In genomic region chr1:11837767-11838348, GRCh38 we compare ENCODE assay signal across 13 cellular contexts. TPM values are rescaled to one million over a fixed set of nuclear protein-coding genes. Genes with fewer than 3 reads are reported as not detected.
DNase-seq lines count a peak whose midpoint lies in the region; ATAC-seq, FAIRE-seq and TF ChIP-seq lines count a peak whose summit lies in the region.
"Had no signal": no experiment of that assay in that cellular context is flagged by ENCODE, and none has a peak within 500 bp of the region (broad histone marks: within the 10 kb centered on the region; RNA-seq: fewer than 3 reads in every experiment).

No MANE protein-coding gene starts in this region.

- no TSS peak for BruUV-seq in HepG2 (replicated peaks; lab: Mats Ljungman, UMichigan)
- no TSS peak for BruUV-seq in PC-3 (replicated peaks; lab: Mats Ljungman, UMichigan)

- DNase-seq in HepG2 (ENCODE audit: low spot score) (no peak), right lobe of liver (no peak), PC-3 (no peak), left colon (no peak), foreskin fibroblast (no peak), Peyer's patch (no peak), mesenchymal stem cell (no peak)
- DNase-seq: SIG-M5 had no signal

- no peak overlapping the region for H3K9ac ChIP-seq in HepG2 (ENCODE audit: insufficient read depth, low read depth, low read length)
- no peak overlapping the region for H3K9ac ChIP-seq in PC-3 (ENCODE audit: low read length)
- H3K9ac ChIP-seq in mesenchymal stem cell (ENCODE audit: low read length) = no peak overlapping the region

- no peak overlapping the region for H2BK12ac ChIP-seq in mesenchymal stem cell (ENCODE audit: low read length in 2 of 2)

- H4K91ac ChIP-seq in mesenchymal stem cell (ENCODE audit: low read length) = no peak overlapping the region

- H3K4me1 ChIP-seq in HepG2 (ENCODE audit: insufficient read depth, low read length) (peaks cover 41% of the 10 kb centered on the region), right lobe of liver (peaks cover 0 to 41% (median 21%) of the 10 kb centered on the region in 4 donors), PC-3 (ENCODE audit: insufficient read depth, low read length) (no peaks in the 10 kb centered on the region), Peyer's patch (peaks cover 0 to 8% (median 0%) of the 10 kb centered on the region in 4 donors), mesenchymal stem cell (ENCODE audit: control insufficient read depth, insufficient read depth, low read depth, low read length) (peaks cover 12% of the 10 kb centered on the region)

- H2AFZ ChIP-seq in HepG2 (ENCODE audit: low read length) (no peak overlapping the region), PC-3 (ENCODE audit: low read length) (no peak overlapping the region), mesenchymal stem cell (ENCODE audit: low read depth, low read length) (no peak overlapping the region)

- H4K8ac ChIP-seq in mesenchymal stem cell (ENCODE audit: low read length) = no peak overlapping the region

- TF ChIP-seq EP300 in HepG2 (IDR thresholded peaks at IDR 0.05; ENCODE audit: low read depth in 2 of 2, low read length in 2 of 2) (no peak), HepG2 (CRISPR knock-in tag; IDR thresholded peaks at IDR 0.05; ENCODE audit: borderline replicate concordance) (no peak)

- H3K79me2 ChIP-seq in HepG2 (ENCODE audit: insufficient read depth, low read length) (no peaks in the 10 kb centered on the region), PC-3 (ENCODE audit: low read length) (no peaks in the 10 kb centered on the region)

- no peak overlapping the region for H3K18ac ChIP-seq in mesenchymal stem cell (ENCODE audit: low read depth in 1 of 2, low read length in 2 of 2)

- H2BK15ac ChIP-seq in mesenchymal stem cell (ENCODE audit: low read depth, poor library complexity, severe bottlenecking) = no peak overlapping the region

- no peak for TF ChIP-seq CTCF in HepG2 (CRISPR knock-in tag; IDR thresholded peaks at IDR 0.05)
- no peak for TF ChIP-seq CTCF in right lobe of liver (IDR thresholded peaks at IDR 0.05)
- no peak for TF ChIP-seq CTCF in PC-3 (conservative IDR thresholded peaks at IDR 0.05; ENCODE audit: low read depth, low read length)
- TF ChIP-seq CTCF in foreskin fibroblast (IDR thresholded peaks at IDR 0.05; ENCODE audit: low read depth, low read length) = no peak
- TF ChIP-seq CTCF in Peyer's patch (IDR thresholded peaks at IDR 0.05) = no peak

- H3F3A ChIP-seq in PC-3 (ENCODE audit: low read length, unreplicated experiment) = no peaks in the 10 kb centered on the region

- POLR2A ChIA-PET in HepG2 (lab: Yijun Ruan, JAX) (interaction anchor here (2.4 kb wide), 1 partner anchor 70 kb away, joined by 9 read pairs; no protein-coding TSS in a partner anchor), PC-3 (lab: Charles Lee; ENCODE audit: unreplicated experiment) (no interaction called here)

- H3K4me3 ChIP-seq in HepG2 (replicated peaks in 1 of 3; ENCODE audit: insufficient read depth in 1 of 3, low read depth in 2 of 3, low read length in 3 of 3) (no peak overlapping the region), right lobe of liver (no peak overlapping the region), PC-3 (ENCODE audit: low read length) (no peak overlapping the region), foreskin fibroblast (ENCODE audit: low read depth in 1 of 2, low read length in 2 of 2) (no peak overlapping the region), Peyer's patch (no peak overlapping the region), mesenchymal stem cell (ENCODE audit: insufficient read depth in 1 of 2, low read depth in 1 of 2, low read length in 2 of 2) (no peak overlapping the region)
- H3K4me3 ChIP-seq: GM12878 had no signal

- H3K9me3 ChIP-seq in HepG2 (ENCODE audit: low read length) (no peaks in the 10 kb centered on the region), right lobe of liver (no peaks in the 10 kb centered on the region), PC-3 (ENCODE audit: low read length) (no peaks in the 10 kb centered on the region), Peyer's patch (no peaks in the 10 kb centered on the region), mesenchymal stem cell (ENCODE audit: control insufficient read depth, low read length) (no peaks in the 10 kb centered on the region)
- H3K9me3 ChIP-seq: BE2C had no signal

- H3K79me1 ChIP-seq in mesenchymal stem cell (replicated peaks; ENCODE audit: low read length, poor library complexity, severe bottlenecking) = peaks cover 22% of the 10 kb centered on the region

- H3K27ac ChIP-seq in HepG2 (ENCODE audit: extremely low read length, insufficient read depth, low read length) (no peak overlapping the region), right lobe of liver (no peak overlapping the region), PC-3 (ENCODE audit: low read length) (no peak overlapping the region), Peyer's patch (no peak overlapping the region), mesenchymal stem cell (ENCODE audit: low read length, poor library complexity, severe bottlenecking) (no peak overlapping the region)

- no peak for TF ChIP-seq RAD21 in HepG2 (CRISPR knock-in tag; IDR thresholded peaks at IDR 0.05)

- intact Hi-C loops in HepG2 (cut with micrococcal nuclease; ENCODE audit: unreplicated experiment) (loop anchor here (2.0 kb wide), 1 partner anchor 129 kb away; no protein-coding TSS in a partner anchor), right lobe of liver (cut with DNase I) (loop anchor here (2.0 to 10.0 kb wide), 3 partner anchors 55 to 129 kb away; no protein-coding TSS in a partner anchor), PC-3 (cut with micrococcal nuclease) (loop anchor here (1.0 kb wide), 1 partner anchor 56 kb away; no protein-coding TSS in a partner anchor), left colon (cut with DNase I, micrococcal nuclease) (loop anchor here in 1 of 2 donors (10.0 kb wide), 2 partner anchors 57 to 127 kb away; no protein-coding TSS in a partner anchor)

- H3K4me2 ChIP-seq in HepG2 (ENCODE audit: low read depth, low read length) (no peak overlapping the region), PC-3 (ENCODE audit: low read length) (no peak overlapping the region), mesenchymal stem cell (ENCODE audit: low read length, poor library complexity, severe bottlenecking) (no peak overlapping the region)

- H2AK5ac ChIP-seq in mesenchymal stem cell (ENCODE audit: low read length, severe bottlenecking) = no peak overlapping the region

- H4K20me1 ChIP-seq in HepG2 (ENCODE audit: insufficient read depth, low read length) (no peaks in the 10 kb centered on the region), PC-3 (ENCODE audit: low read length) (no peaks in the 10 kb centered on the region)

- H3K23ac ChIP-seq in mesenchymal stem cell (ENCODE audit: low read length in 2 of 2) = no peak overlapping the region

- in situ Hi-C loops in HepG2 (cut with HindIII; ENCODE audit: extremely low pct_ligation_motif_present, low pct_unique_long_range_greater_than_20kb) = loop anchor here (10.0 kb wide), 1 partner anchor 127 kb away; no protein-coding TSS in a partner anchor

- peaks cover 46 to 80% of the 10 kb centered on the region in 2 experiments for H3K36me3 ChIP-seq in HepG2 (replicated peaks in 1 of 2; ENCODE audit: control insufficient read depth in 1 of 2, insufficient read depth in 2 of 2, low read length in 2 of 2)
- peaks cover 2 to 70% (median 28%) of the 10 kb centered on the region in 4 donors for H3K36me3 ChIP-seq in right lobe of liver
- peaks cover 10% of the 10 kb centered on the region for H3K36me3 ChIP-seq in PC-3 (ENCODE audit: low read depth, low read length)
- peaks cover 0 to 98% (median 3%) of the 10 kb centered on the region in 3 donors for H3K36me3 ChIP-seq in Peyer's patch
- H3K36me3 ChIP-seq in mesenchymal stem cell (ENCODE audit: control insufficient read depth in 1 of 2, insufficient read depth in 2 of 2, low read depth in 1 of 2, low read length in 2 of 2) = peaks cover 94 to 100% of the 10 kb centered on the region in 2 experiments

- H3K4ac ChIP-seq in mesenchymal stem cell (ENCODE audit: low read depth in 1 of 2, low read length in 2 of 2) = no peak overlapping the region

- no peak overlapping the region for H3K14ac ChIP-seq in mesenchymal stem cell (ENCODE audit: low read length in 2 of 2)

- TF ChIP-seq POLR2A in HepG2 (IDR thresholded peaks at IDR 0.05; ENCODE audit: insufficient read depth in 1 of 2, low read depth in 2 of 2, low read length in 2 of 2) (0 out of 4 replicates have a peak, but pooled peaks of 1 of the 2 experiments have one; percentile 10), right lobe of liver (IDR thresholded peaks at IDR 0.05) (no peak), Peyer's patch (IDR thresholded peaks at IDR 0.05) (no peak)

- no peaks in the 10 kb centered on the region for H3K9me2 ChIP-seq in PC-3 (replicated peaks; ENCODE audit: low read length)

- H3K27me3 ChIP-seq in HepG2 (ENCODE audit: control insufficient read depth in 1 of 2, insufficient read depth in 2 of 2, low read length in 2 of 2) (no peaks in the 10 kb centered on the region), right lobe of liver (no peaks in the 10 kb centered on the region), PC-3 (ENCODE audit: low read length) (no peaks in the 10 kb centered on the region), Peyer's patch (no peaks in the 10 kb centered on the region), mesenchymal stem cell (ENCODE audit: control insufficient read depth in 1 of 2, insufficient read depth in 1 of 2, low read length in 2 of 2) (no peaks in the 10 kb centered on the region)
- H3K27me3 ChIP-seq: BE2C had no signal

- CTCF ChIA-PET in HepG2 (lab: Yijun Ruan, JAX; ENCODE audit: low intra/inter-chr PET ratio, low total read pairs) = interaction anchor here (1.0 to 4.1 kb wide), 5 partner anchors 53 to 129 kb away, joined by 3 to 46 read pairs (median 15); no protein-coding TSS in a partner anchor
- CTCF ChIA-PET in PC-3 (lab: Charles Lee) = interaction anchor here (0.5 to 1.1 kb wide), 8 partner anchors 15 to 189 kb away, joined by 3 to 7 read pairs (median 6); no protein-coding TSS in a partner anchor

- no peak overlapping the region for H2BK120ac ChIP-seq in mesenchymal stem cell (ENCODE audit: low read depth, low read length)

- ATAC-seq in HepG2 (peak; percentile 6), right lobe of liver (no peak), PC-3 (peak; percentile 19; the same call in 1 of the 2 replicates), left colon (peak; percentile 12)

- WGBS in HepG2 (ENCODE audit: low lambda C conversion rate) = 93% methylated on average over 11 of the region's 11 CpGs
- 74% methylated on average over 9 of the region's 11 CpGs for WGBS in right lobe of liver (ENCODE audit: insufficient coverage, low coverage, low lambda C conversion rate, missing lambda C conversion rate)
- 88% methylated on average over 11 of the region's 11 CpGs for WGBS in mesenchymal stem cell

- FAIRE-seq in HepG2 (lab: Jason Lieb, UNC) = no peak

- no peak overlapping the region for H2BK5ac ChIP-seq in mesenchymal stem cell (ENCODE audit: low read depth, low read length, poor library complexity, severe bottlenecking)

RNA-seq across cellular contexts. Expression of gene NPPA, which starts 9.7 kb away (rescaled TPM):
- not detected in 2 replicates for total RNA-seq in HepG2 (2016; rRNA removed; fragmentation: Illumina TruSeq; extraction: Trizol)
- not detected in 2 replicates for total RNA-seq in HepG2 (2016; cell fraction: cytosol; rRNA removed; fragmentation: Illumina TruSeq; extraction: Trizol; ENCODE audit: low read depth)
- total RNA-seq in HepG2 (2016; cell fraction: insoluble cytoplasmic fraction; rRNA removed; fragmentation: Illumina TruSeq; extraction: Trizol) = not detected in 2 replicates
- total RNA-seq in HepG2 (2016; cell fraction: membrane; rRNA removed; fragmentation: Illumina TruSeq; extraction: Trizol) = not detected in 2 replicates
- total RNA-seq in HepG2 (2016; cell fraction: nucleus; rRNA removed; fragmentation: Illumina TruSeq; extraction: Trizol) = not detected in 2 replicates
- polyA plus RNA-seq in HepG2 (2011; rRNA removed) = not detected in 2 replicates
- not detected in 2 replicates for polyA plus RNA-seq in HepG2 (2011; cell fraction: cytosol; rRNA removed)
- not detected in 2 replicates for polyA plus RNA-seq in HepG2 (2011; cell fraction: nucleus; rRNA removed)
- 0.92 and 1.8 TPM in 2 replicates for polyA plus RNA-seq in HepG2 (2012)
- polyA plus RNA-seq in HepG2 (2016; cell fraction: cytosol; fragmentation: Illumina TruSeq; extraction: Trizol; ENCODE audit: low read depth) = not detected in 2 replicates
- polyA plus RNA-seq in HepG2 (2016; cell fraction: insoluble cytoplasmic fraction; fragmentation: Illumina TruSeq; extraction: Trizol; ENCODE audit: low read depth) = not detected in 2 replicates
- polyA plus RNA-seq in HepG2 (2016; cell fraction: membrane; fragmentation: Illumina TruSeq; extraction: Trizol; ENCODE audit: low read depth) = not detected in 2 replicates
- not detected in 2 replicates for polyA plus RNA-seq in HepG2 (2016; cell fraction: nucleus; fragmentation: Illumina TruSeq; extraction: Trizol; ENCODE audit: insufficient read depth, low read depth)
- not detected in 2 replicates for polyA minus RNA-seq in HepG2 (2011; rRNA and poly(A)+ RNA removed; ENCODE audit: low replicate concordance)
- polyA minus RNA-seq in HepG2 (2011; cell fraction: cytosol; rRNA and poly(A)+ RNA removed) = not detected in 2 replicates
- polyA minus RNA-seq in HepG2 (2011; cell fraction: nucleus; rRNA and poly(A)+ RNA removed) = not detected in 2 replicates
- 1 to 10 TPM in 2 of 6 experiments, under 1 TPM in 2, not detected in 2; 0.27 to 2.3 (median 1.3) TPM for total RNA-seq in right lobe of liver
- not detected in 2 replicates for total RNA-seq in PC-3 (2014; rRNA removed)
- total RNA-seq in left colon = not detected
- not detected for total RNA-seq in Peyer's patch
- polyA plus RNA-seq in mesenchymal stem cell (2013, experiment 1 of 2) = not detected
- not detected for polyA plus RNA-seq in mesenchymal stem cell (2013, experiment 2 of 2)
- total RNA-seq: A673; CD4-positive, CD25-positive, alpha-beta regulatory T cell; GM12878; H7 had no signal
- polyA plus RNA-seq: CD4-positive, CD25-positive, alpha-beta regulatory T cell had no signal

RNA-seq across cellular contexts. Expression of gene NPPB, which starts 20.9 kb away (rescaled TPM):
- not detected in 2 replicates for total RNA-seq in HepG2 (2016; rRNA removed; fragmentation: Illumina TruSeq; extraction: Trizol)
- not detected in 2 replicates for total RNA-seq in HepG2 (2016; cell fraction: cytosol; rRNA removed; fragmentation: Illumina TruSeq; extraction: Trizol; ENCODE audit: low read depth)
- total RNA-seq in HepG2 (2016; cell fraction: insoluble cytoplasmic fraction; rRNA removed; fragmentation: Illumina TruSeq; extraction: Trizol) = 0.24 TPM in 1 of 2 replicates, not detected in the other
- not detected in 2 replicates for total RNA-seq in HepG2 (2016; cell fraction: membrane; rRNA removed; fragmentation: Illumina TruSeq; extraction: Trizol)
- not detected in 2 replicates for total RNA-seq in HepG2 (2016; cell fraction: nucleus; rRNA removed; fragmentation: Illumina TruSeq; extraction: Trizol)
- polyA plus RNA-seq in HepG2 (2011; rRNA removed) = 1.9 and 3.7 TPM in 2 replicates
- 2.1 TPM in 2 replicates for polyA plus RNA-seq in HepG2 (2011; cell fraction: cytosol; rRNA removed)
- polyA plus RNA-seq in HepG2 (2011; cell fraction: nucleus; rRNA removed) = 0.90 and 2.1 TPM in 2 replicates
- polyA plus RNA-seq in HepG2 (2012) = 0.77 and 4.3 TPM in 2 replicates
- not detected in 2 replicates for polyA plus RNA-seq in HepG2 (2016; cell fraction: cytosol; fragmentation: Illumina TruSeq; extraction: Trizol; ENCODE audit: low read depth)
- not detected in 2 replicates for polyA plus RNA-seq in HepG2 (2016; cell fraction: insoluble cytoplasmic fraction; fragmentation: Illumina TruSeq; extraction: Trizol; ENCODE audit: low read depth)
- polyA plus RNA-seq in HepG2 (2016; cell fraction: membrane; fragmentation: Illumina TruSeq; extraction: Trizol; ENCODE audit: low read depth) = not detected in 2 replicates
- polyA plus RNA-seq in HepG2 (2016; cell fraction: nucleus; fragmentation: Illumina TruSeq; extraction: Trizol; ENCODE audit: insufficient read depth, low read depth) = 0.79 and 0.81 TPM in 2 replicates
- polyA minus RNA-seq in HepG2 (2011; rRNA and poly(A)+ RNA removed; ENCODE audit: low replicate concordance) = 0.56 TPM in 1 of 2 replicates, not detected in the other
- 2.6 TPM in 1 of 2 replicates, not detected in the other for polyA minus RNA-seq in HepG2 (2011; cell fraction: cytosol; rRNA and poly(A)+ RNA removed)
- polyA minus RNA-seq in HepG2 (2011; cell fraction: nucleus; rRNA and poly(A)+ RNA removed) = not detected in 2 replicates
- under 1 TPM in 1 of 6 experiments, not detected in 5; 0.44 TPM for total RNA-seq in right lobe of liver
- total RNA-seq in PC-3 (2014; rRNA removed) = not detected in 2 replicates
- not detected for total RNA-seq in left colon
- not detected for total RNA-seq in Peyer's patch
- not detected for polyA plus RNA-seq in mesenchymal stem cell (2013, experiment 1 of 2)
- 0.07 TPM for polyA plus RNA-seq in mesenchymal stem cell (2013, experiment 2 of 2)
- total RNA-seq: A673; CD4-positive, CD25-positive, alpha-beta regulatory T cell; GM12878 had no signal
- polyA plus RNA-seq: CD4-positive, CD25-positive, alpha-beta regulatory T cell; GM12878 had no signal

RNA-seq across cellular contexts. Expression of gene CLCN6, which starts 31.9 kb away (rescaled TPM):
- total RNA-seq in HepG2 (2016; rRNA removed; fragmentation: Illumina TruSeq; extraction: Trizol) (10.1 and 19.3 TPM in 2 replicates), right lobe of liver (10 to 100 TPM in 2 of 6 experiments, 1 to 10 TPM in 4; 4.2 to 12.7 (median 9.2) TPM), PC-3 (2014; rRNA removed) (6.1 and 12.9 TPM in 2 replicates), left colon (10 to 100 TPM; 14.6 to 20.4 TPM), Peyer's patch (10 to 100 TPM; 28.4 to 63.7 (median 30.2) TPM)
- total RNA-seq in HepG2 (2016; cell fraction: cytosol; rRNA removed; fragmentation: Illumina TruSeq; extraction: Trizol; ENCODE audit: low read depth) = 3.7 and 4.0 TPM in 2 replicates
- 7.6 and 20.5 TPM in 2 replicates for total RNA-seq in HepG2 (2016; cell fraction: insoluble cytoplasmic fraction; rRNA removed; fragmentation: Illumina TruSeq; extraction: Trizol)
- 5.4 and 6.2 TPM in 2 replicates for total RNA-seq in HepG2 (2016; cell fraction: membrane; rRNA removed; fragmentation: Illumina TruSeq; extraction: Trizol)
- 39.7 and 42.7 TPM in 2 replicates for total RNA-seq in HepG2 (2016; cell fraction: nucleus; rRNA removed; fragmentation: Illumina TruSeq; extraction: Trizol)
- 14.9 and 19.9 TPM in 2 replicates for polyA plus RNA-seq in HepG2 (2011; rRNA removed)
- 8.3 and 12.0 TPM in 2 replicates for polyA plus RNA-seq in HepG2 (2011; cell fraction: cytosol; rRNA removed)
- polyA plus RNA-seq in HepG2 (2011; cell fraction: nucleus; rRNA removed) = 67.2 and 84.3 TPM in 2 replicates
- polyA plus RNA-seq in HepG2 (2012) = 25.5 and 26.0 TPM in 2 replicates
- polyA plus RNA-seq in HepG2 (2016; cell fraction: cytosol; fragmentation: Illumina TruSeq; extraction: Trizol; ENCODE audit: low read depth) = 1.4 and 1.6 TPM in 2 replicates
- polyA plus RNA-seq in HepG2 (2016; cell fraction: insoluble cytoplasmic fraction; fragmentation: Illumina TruSeq; extraction: Trizol; ENCODE audit: low read depth) = 4.8 and 8.2 TPM in 2 replicates
- 3.7 and 4.3 TPM in 2 replicates for polyA plus RNA-seq in HepG2 (2016; cell fraction: membrane; fragmentation: Illumina TruSeq; extraction: Trizol; ENCODE audit: low read depth)
- polyA plus RNA-seq in HepG2 (2016; cell fraction: nucleus; fragmentation: Illumina TruSeq; extraction: Trizol; ENCODE audit: insufficient read depth, low read depth) = 103 and 104 TPM in 2 replicates
- polyA minus RNA-seq in HepG2 (2011; rRNA and poly(A)+ RNA removed; ENCODE audit: low replicate concordance) = 10.8 and 21.4 TPM in 2 replicates
- polyA minus RNA-seq in HepG2 (2011; cell fraction: cytosol; rRNA and poly(A)+ RNA removed) = 8.2 and 9.7 TPM in 2 replicates
- polyA minus RNA-seq in HepG2 (2011; cell fraction: nucleus; rRNA and poly(A)+ RNA removed) = 37.9 and 38.6 TPM in 2 replicates
- polyA plus RNA-seq in mesenchymal stem cell (2013, experiment 1 of 2) = 23.7 TPM
- 22.9 TPM for polyA plus RNA-seq in mesenchymal stem cell (2013, experiment 2 of 2)

RNA-seq across cellular contexts. Expression of gene MTHFR, which starts 32.1 kb away (rescaled TPM):
- total RNA-seq in HepG2 (2016; rRNA removed; fragmentation: Illumina TruSeq; extraction: Trizol) = 5.0 and 8.2 TPM in 2 replicates
- 4.1 and 5.4 TPM in 2 replicates for total RNA-seq in HepG2 (2016; cell fraction: cytosol; rRNA removed; fragmentation: Illumina TruSeq; extraction: Trizol; ENCODE audit: low read depth)
- 4.9 and 8.0 TPM in 2 replicates for total RNA-seq in HepG2 (2016; cell fraction: insoluble cytoplasmic fraction; rRNA removed; fragmentation: Illumina TruSeq; extraction: Trizol)
- 5.9 and 7.6 TPM in 2 replicates for total RNA-seq in HepG2 (2016; cell fraction: membrane; rRNA removed; fragmentation: Illumina TruSeq; extraction: Trizol)
- 10.1 and 14.4 TPM in 2 replicates for total RNA-seq in HepG2 (2016; cell fraction: nucleus; rRNA removed; fragmentation: Illumina TruSeq; extraction: Trizol)
- polyA plus RNA-seq in HepG2 (2011; rRNA removed) = 3.8 and 6.8 TPM in 2 replicates
- 2.8 and 3.4 TPM in 2 replicates for polyA plus RNA-seq in HepG2 (2011; cell fraction: cytosol; rRNA removed)
- polyA plus RNA-seq in HepG2 (2011; cell fraction: nucleus; rRNA removed) = 11.8 and 13.3 TPM in 2 replicates
- polyA plus RNA-seq in HepG2 (2012) = 2.8 and 3.0 TPM in 2 replicates
- polyA plus RNA-seq in HepG2 (2016; cell fraction: cytosol; fragmentation: Illumina TruSeq; extraction: Trizol; ENCODE audit: low read depth) = 0.58 and 0.61 TPM in 2 replicates
- 3.6 and 4.9 TPM in 2 replicates for polyA plus RNA-seq in HepG2 (2016; cell fraction: insoluble cytoplasmic fraction; fragmentation: Illumina TruSeq; extraction: Trizol; ENCODE audit: low read depth)
- polyA plus RNA-seq in HepG2 (2016; cell fraction: membrane; fragmentation: Illumina TruSeq; extraction: Trizol; ENCODE audit: low read depth) = 0.73 and 0.76 TPM in 2 replicates
- 8.2 and 9.0 TPM in 2 replicates for polyA plus RNA-seq in HepG2 (2016; cell fraction: nucleus; fragmentation: Illumina TruSeq; extraction: Trizol; ENCODE audit: insufficient read depth, low read depth)
- polyA minus RNA-seq in HepG2 (2011; rRNA and poly(A)+ RNA removed; ENCODE audit: low replicate concordance) = 19.5 and 30.6 TPM in 2 replicates
- 2.5 and 6.1 TPM in 2 replicates for polyA minus RNA-seq in HepG2 (2011; cell fraction: cytosol; rRNA and poly(A)+ RNA removed)
- 22.8 and 22.9 TPM in 2 replicates for polyA minus RNA-seq in HepG2 (2011; cell fraction: nucleus; rRNA and poly(A)+ RNA removed)
- total RNA-seq in right lobe of liver = 10 to 100 TPM; 10.6 to 20.1 (median 15.6) TPM
- 13.2 and 24.8 TPM in 2 replicates for total RNA-seq in PC-3 (2014; rRNA removed)
- total RNA-seq in left colon = 10 to 100 TPM; 44.8 to 48.2 TPM
- 100 to 1,000 TPM in 1 of 4 donors, 10 to 100 TPM in 3; 82.0 to 130 (median 87.3) TPM for total RNA-seq in Peyer's patch
- 13.7 TPM for polyA plus RNA-seq in mesenchymal stem cell (2013, experiment 1 of 2)
- polyA plus RNA-seq in mesenchymal stem cell (2013, experiment 2 of 2) = 13.3 TPM

Comparison
In these comparisons a context has a peak if more than half of its experiments do, and no peak if none do; other contexts are left out.
1. ATAC-seq: peak in HepG2 (single experiment), PC-3 (single experiment) and left colon (single experiment); none in right lobe of liver (0 of 4).